In the genomic region with DNA sequence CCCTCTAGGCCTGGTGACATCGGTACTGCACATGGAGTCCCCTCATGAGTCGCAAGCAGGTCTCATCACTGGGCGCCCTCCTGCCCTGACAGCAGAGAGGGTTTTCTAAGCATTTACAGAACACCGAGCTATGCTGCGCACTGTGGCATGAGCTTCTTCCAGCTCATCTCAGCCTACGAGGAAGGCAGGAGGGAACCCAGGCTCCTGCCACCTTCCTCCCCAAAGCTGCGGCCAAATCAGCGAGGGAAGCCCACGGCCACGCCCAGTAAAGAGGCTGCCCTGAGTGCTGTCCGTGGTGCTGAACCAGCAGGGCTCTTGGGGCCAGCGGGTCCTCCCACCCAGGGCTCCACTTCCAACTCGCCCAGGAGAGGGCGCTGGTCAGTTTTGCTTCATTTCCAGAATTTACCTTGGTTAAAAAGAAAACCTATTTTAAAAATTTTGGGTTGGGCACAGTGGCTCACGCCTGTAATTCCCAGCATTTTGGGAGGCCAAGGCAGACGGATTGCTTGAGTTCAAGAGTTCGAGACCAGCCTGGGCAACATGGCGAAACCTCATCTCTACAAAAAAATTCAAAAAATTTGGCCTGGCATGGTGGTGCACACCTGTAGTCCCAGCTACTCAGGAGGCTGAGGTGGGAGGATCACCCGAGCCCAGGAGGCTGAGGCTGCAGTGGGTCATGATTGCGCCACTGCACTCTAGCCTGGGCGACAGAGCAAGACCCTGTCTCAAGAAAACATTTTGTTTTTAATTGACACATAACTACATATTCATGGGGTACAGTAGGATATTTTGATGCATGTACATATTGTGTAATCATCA, we compare ENCODE assay signal across 1 cellular context.
TF ChIP-seq lines count a peak whose summit lies in the region.

No MANE protein-coding gene starts in this region.

TF ChIP-seq in HepG2, 621 proteins besides CTCF, POLR2A, EP300 and RAD21 (continued from another document and continues in another):
- TF ChIP-seq HNRNPL (IDR thresholded peaks at IDR 0.05; ENCODE audit: low read depth, low read length) (no peak), SKI (IDR thresholded peaks at IDR 0.05; ENCODE audit: partially characterized antibody) (no peak), ZFY (CRISPR knock-in tag; IDR thresholded peaks at IDR 0.05) (peak; percentile 56), CBFB (CRISPR knock-in tag; IDR thresholded peaks at IDR 0.05) (0 out of 2 replicates have a peak, but pooled peaks have one; percentile 26), ZNF670 (CRISPR knock-in tag; IDR thresholded peaks at IDR 0.05; ENCODE audit: borderline replicate concordance) (0 out of 2 replicates have a peak, but pooled peaks have one; percentile 36), ZNF510 (CRISPR knock-in tag; IDR thresholded peaks at IDR 0.05; ENCODE audit: low read depth) (0 out of 2 replicates have a peak, but pooled peaks have one; percentile 64), FOXA3 (CRISPR knock-in tag; IDR thresholded peaks at IDR 0.05) (peak; percentile 60), NFIB (CRISPR knock-in tag; IDR thresholded peaks at IDR 0.05; ENCODE audit: borderline replicate concordance) (no peak), GATAD1 (CRISPR knock-in tag; IDR thresholded peaks at IDR 0.05) (peak; percentile 65; the same call in 1 of the 2 replicates), KLF12 (CRISPR knock-in tag; IDR thresholded peaks at IDR 0.05; ENCODE audit: borderline replicate concordance) (peak; percentile 98), YEATS2 (CRISPR knock-in tag; IDR thresholded peaks at IDR 0.05; ENCODE audit: borderline replicate concordance) (peak; percentile 54; the same call in 1 of the 2 replicates), NFIC (IDR thresholded peaks at IDR 0.05; ENCODE audit: low read length) (no peak), IRF2 (CRISPR knock-in tag; IDR thresholded peaks at IDR 0.05) (peak; percentile 83), ZSCAN20 (CRISPR knock-in tag; IDR thresholded peaks at IDR 0.05; ENCODE audit: borderline replicate concordance) (peak; percentile 96), ZSCAN30 (CRISPR knock-in tag; IDR thresholded peaks at IDR 0.05) (peak; percentile 90; the same call in 1 of the 2 replicates), ZNF547 (CRISPR knock-in tag; IDR thresholded peaks at IDR 0.05) (0 out of 2 replicates have a peak, but pooled peaks have one; percentile 32), PHB2 (IDR thresholded peaks at IDR 0.05; ENCODE audit: partially characterized antibody) (no peak), MYNN (CRISPR knock-in tag; IDR thresholded peaks at IDR 0.05; ENCODE audit: low read depth) (peak; percentile 60; the same call in 1 of the 2 replicates), NFYC (CRISPR knock-in tag; IDR thresholded peaks at IDR 0.05) (no peak; the same call in 1 of the 2 replicates), ZBTB42 (CRISPR knock-in tag; IDR thresholded peaks at IDR 0.05) (0 out of 2 replicates have a peak, but pooled peaks have one; percentile 54), ZNF331 (CRISPR knock-in tag; IDR thresholded peaks at IDR 0.05) (peak; percentile 96), NR3C1 (CRISPR knock-in tag; IDR thresholded peaks at IDR 0.05) (no peak), ZFP36L2 (CRISPR knock-in tag; IDR thresholded peaks at IDR 0.05) (peak; percentile 92; the same call in 1 of the 2 replicates), MYC (CRISPR knock-in tag; IDR thresholded peaks at IDR 0.05; ENCODE audit: borderline replicate concordance) (peak; percentile 29; the same call in 1 of the 2 replicates), ZNF546 (CRISPR knock-in tag; conservative IDR thresholded peaks at IDR 0.05) (peak; percentile 86), ZNF607 (CRISPR knock-in tag; IDR thresholded peaks at IDR 0.05; ENCODE audit: borderline replicate concordance) (peak; percentile 96), HMGA1 (CRISPR knock-in tag; conservative IDR thresholded peaks at IDR 0.05) (no peak), XBP1 (CRISPR knock-in tag; IDR thresholded peaks at IDR 0.05) (peak; percentile 84; the same call in 1 of the 2 replicates), CEBPG (CRISPR knock-in tag; IDR thresholded peaks at IDR 0.05) (0 out of 2 replicates have a peak, but pooled peaks have one; percentile 21), SMAD3 (CRISPR knock-in tag; IDR thresholded peaks at IDR 0.05) (peak; percentile 94), MTA1 (CRISPR knock-in tag; IDR thresholded peaks at IDR 0.05; ENCODE audit: borderline replicate concordance) (no peak), SMAD9 (CRISPR knock-in tag; IDR thresholded peaks at IDR 0.05) (no peak; the same call in 1 of the 2 replicates), MBD4 (IDR thresholded peaks at IDR 0.05; ENCODE audit: borderline replicate concordance, low read length) (no peak), ZNF326 (CRISPR knock-in tag; IDR thresholded peaks at IDR 0.05; ENCODE audit: borderline replicate concordance) (no peak)
- TF ChIP-seq, protein P1, sequence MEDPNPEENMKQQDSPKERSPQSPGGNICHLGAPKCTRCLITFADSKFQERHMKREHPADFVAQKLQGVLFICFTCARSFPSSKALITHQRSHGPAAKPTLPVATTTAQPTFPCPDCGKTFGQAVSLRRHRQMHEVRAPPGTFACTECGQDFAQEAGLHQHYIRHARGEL (CRISPR knock-in tag; IDR thresholded peaks at IDR 0.05) = no peak
- TF ChIP-seq, protein P2, sequence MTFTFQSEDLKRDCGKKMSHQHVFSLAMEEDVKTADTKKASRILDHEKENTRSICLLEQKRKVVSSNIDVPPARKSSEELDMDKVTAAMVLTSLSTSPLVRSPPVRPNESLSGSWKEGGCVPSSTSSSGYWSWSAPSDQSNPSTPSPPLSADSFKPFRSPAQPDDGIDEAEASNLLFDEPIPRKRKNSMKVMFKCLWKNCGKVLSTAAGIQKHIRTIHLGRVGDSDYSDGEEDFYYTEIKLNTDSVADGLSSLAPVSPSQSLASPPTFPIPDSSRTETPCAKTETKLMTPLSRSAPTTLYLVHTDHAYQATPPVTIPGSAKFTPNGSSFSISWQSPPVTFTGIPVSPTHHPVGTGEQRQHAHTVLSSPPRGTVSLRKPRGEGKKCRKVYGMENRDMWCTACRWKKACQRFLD (CRISPR knock-in tag; IDR thresholded peaks at IDR 0.05; ENCODE audit: borderline replicate concordance) = peak; percentile 85; the same call in 1 of the 2 replicates
- TF ChIP-seq, protein P3, sequence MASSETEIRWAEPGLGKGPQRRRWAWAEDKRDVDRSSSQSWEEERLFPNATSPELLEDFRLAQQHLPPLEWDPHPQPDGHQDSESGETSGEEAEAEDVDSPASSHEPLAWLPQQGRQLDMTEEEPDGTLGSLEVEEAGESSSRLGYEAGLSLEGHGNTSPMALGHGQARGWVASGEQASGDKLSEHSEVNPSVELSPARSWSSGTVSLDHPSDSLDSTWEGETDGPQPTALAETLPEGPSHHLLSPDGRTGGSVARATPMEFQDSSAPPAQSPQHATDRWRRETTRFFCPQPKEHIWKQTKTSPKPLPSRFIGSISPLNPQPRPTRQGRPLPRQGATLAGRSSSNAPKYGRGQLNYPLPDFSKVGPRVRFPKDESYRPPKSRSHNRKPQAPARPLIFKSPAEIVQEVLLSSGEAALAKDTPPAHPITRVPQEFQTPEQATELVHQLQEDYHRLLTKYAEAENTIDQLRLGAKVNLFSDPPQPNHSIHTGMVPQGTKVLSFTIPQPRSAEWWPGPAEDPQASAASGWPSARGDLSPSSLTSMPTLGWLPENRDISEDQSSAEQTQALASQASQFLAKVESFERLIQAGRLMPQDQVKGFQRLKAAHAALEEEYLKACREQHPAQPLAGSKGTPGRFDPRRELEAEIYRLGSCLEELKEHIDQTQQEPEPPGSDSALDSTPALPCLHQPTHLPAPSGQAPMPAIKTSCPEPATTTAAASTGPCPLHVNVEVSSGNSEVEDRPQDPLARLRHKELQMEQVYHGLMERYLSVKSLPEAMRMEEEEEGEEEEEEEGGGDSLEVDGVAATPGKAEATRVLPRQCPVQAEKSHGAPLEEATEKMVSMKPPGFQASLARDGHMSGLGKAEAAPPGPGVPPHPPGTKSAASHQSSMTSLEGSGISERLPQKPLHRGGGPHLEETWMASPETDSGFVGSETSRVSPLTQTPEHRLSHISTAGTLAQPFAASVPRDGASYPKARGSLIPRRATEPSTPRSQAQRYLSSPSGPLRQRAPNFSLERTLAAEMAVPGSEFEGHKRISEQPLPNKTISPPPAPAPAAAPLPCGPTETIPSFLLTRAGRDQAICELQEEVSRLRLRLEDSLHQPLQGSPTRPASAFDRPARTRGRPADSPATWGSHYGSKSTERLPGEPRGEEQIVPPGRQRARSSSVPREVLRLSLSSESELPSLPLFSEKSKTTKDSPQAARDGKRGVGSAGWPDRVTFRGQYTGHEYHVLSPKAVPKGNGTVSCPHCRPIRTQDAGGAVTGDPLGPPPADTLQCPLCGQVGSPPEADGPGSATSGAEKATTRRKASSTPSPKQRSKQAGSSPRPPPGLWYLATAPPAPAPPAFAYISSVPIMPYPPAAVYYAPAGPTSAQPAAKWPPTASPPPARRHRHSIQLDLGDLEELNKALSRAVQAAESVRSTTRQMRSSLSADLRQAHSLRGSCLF (CRISPR knock-in tag; IDR thresholded peaks at IDR 0.05; ENCODE audit: borderline replicate concordance) = peak; percentile 94; the same call in 1 of the 2 replicates
- TF ChIP-seq, protein P4, sequence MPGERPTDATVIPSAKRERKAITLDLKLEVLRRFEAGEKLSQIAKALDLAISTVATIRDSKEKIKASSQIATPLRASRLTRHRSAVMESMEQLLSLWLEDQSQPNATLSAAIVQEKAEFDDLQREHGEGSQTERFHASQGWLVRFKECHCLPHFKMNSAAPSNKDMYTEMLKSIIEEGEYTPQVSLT (CRISPR knock-in tag; IDR thresholded peaks at IDR 0.05; ENCODE audit: borderline replicate concordance, low read depth) = 0 out of 2 replicates have a peak, but pooled peaks have one; percentile 66
- TF ChIP-seq, protein P5, sequence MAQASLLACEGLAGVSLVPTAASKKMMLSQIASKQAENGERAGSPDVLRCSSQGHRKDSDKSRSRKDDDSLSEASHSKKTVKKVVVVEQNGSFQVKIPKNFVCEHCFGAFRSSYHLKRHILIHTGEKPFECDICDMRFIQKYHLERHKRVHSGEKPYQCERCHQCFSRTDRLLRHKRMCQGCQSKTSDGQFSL (CRISPR knock-in tag; IDR thresholded peaks at IDR 0.05) = no peak; the same call in 1 of the 2 replicates
- TF ChIP-seq, protein P6, sequence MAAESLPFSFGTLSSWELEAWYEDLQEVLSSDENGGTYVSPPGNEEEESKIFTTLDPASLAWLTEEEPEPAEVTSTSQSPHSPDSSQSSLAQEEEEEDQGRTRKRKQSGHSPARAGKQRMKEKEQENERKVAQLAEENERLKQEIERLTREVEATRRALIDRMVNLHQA (CRISPR knock-in tag; IDR thresholded peaks at IDR 0.05) = no peak
- TF ChIP-seq, protein P7, sequence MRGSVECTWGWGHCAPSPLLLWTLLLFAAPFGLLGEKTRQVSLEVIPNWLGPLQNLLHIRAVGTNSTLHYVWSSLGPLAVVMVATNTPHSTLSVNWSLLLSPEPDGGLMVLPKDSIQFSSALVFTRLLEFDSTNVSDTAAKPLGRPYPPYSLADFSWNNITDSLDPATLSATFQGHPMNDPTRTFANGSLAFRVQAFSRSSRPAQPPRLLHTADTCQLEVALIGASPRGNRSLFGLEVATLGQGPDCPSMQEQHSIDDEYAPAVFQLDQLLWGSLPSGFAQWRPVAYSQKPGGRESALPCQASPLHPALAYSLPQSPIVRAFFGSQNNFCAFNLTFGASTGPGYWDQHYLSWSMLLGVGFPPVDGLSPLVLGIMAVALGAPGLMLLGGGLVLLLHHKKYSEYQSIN (CRISPR knock-in tag; IDR thresholded peaks at IDR 0.05; ENCODE audit: borderline replicate concordance) = 0 out of 2 replicates have a peak, but pooled peaks have one; percentile 58
- TF ChIP-seq, protein P8, sequence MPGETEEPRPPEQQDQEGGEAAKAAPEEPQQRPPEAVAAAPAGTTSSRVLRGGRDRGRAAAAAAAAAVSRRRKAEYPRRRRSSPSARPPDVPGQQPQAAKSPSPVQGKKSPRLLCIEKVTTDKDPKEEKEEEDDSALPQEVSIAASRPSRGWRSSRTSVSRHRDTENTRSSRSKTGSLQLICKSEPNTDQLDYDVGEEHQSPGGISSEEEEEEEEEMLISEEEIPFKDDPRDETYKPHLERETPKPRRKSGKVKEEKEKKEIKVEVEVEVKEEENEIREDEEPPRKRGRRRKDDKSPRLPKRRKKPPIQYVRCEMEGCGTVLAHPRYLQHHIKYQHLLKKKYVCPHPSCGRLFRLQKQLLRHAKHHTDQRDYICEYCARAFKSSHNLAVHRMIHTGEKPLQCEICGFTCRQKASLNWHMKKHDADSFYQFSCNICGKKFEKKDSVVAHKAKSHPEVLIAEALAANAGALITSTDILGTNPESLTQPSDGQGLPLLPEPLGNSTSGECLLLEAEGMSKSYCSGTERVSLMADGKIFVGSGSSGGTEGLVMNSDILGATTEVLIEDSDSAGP (CRISPR knock-in tag; IDR thresholded peaks at IDR 0.05; ENCODE audit: borderline replicate concordance) = peak; percentile 62
- TF ChIP-seq, protein P9, sequence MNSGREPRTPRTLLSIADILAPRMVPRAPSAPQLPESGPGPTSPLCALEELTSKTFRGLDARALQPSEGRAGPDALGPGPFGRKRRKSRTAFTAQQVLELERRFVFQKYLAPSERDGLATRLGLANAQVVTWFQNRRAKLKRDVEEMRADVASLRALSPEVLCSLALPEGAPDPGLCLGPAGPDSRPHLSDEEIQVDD (CRISPR knock-in tag; IDR thresholded peaks at IDR 0.05; ENCODE audit: borderline replicate concordance) = peak; percentile 89; the same call in 1 of the 2 replicates
- TF ChIP-seq, protein P10, sequence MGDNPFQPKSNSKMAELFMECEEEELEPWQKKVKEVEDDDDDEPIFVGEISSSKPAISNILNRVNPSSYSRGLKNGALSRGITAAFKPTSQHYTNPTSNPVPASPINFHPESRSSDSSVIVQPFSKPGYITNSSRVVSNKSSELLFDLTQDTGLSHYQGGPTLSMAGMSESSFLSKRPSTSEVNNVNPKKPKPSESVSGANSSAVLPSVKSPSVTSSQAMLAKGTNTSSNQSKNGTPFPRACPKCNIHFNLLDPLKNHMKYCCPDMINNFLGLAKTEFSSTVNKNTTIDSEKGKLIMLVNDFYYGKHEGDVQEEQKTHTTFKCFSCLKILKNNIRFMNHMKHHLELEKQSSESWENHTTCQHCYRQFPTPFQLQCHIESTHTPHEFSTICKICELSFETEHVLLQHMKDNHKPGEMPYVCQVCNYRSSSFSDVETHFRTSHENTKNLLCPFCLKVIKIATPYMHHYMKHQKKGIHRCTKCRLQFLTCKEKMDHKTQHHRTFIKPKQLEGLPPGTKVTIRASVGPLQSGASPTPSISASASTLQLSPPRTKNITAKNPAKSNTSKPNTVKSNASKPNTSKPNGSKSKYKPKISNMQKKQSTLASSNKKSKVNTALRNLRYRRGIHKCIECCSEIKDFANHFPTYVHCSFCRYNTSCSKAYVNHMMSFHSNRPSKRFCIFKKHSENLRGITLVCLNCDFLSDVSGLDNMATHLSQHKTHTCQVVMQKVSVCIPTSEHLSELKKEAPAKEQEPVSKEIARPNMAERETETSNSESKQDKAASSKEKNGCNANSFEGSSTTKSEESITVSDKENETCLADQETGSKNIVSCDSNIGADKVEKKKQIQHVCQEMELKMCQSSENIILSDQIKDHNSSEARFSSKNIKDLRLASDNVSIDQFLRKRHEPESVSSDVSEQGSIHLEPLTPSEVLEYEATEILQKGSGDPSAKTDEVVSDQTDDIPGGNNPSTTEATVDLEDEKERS (CRISPR knock-in tag; IDR thresholded peaks at IDR 0.05) = 0 out of 2 replicates have a peak, but pooled peaks have one; percentile 60
- TF ChIP-seq, protein P11, sequence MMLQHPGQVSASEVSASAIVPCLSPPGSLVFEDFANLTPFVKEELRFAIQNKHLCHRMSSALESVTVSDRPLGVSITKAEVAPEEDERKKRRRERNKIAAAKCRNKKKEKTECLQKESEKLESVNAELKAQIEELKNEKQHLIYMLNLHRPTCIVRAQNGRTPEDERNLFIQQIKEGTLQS (CRISPR knock-in tag; IDR thresholded peaks at IDR 0.05) = peak; percentile 74
